Comparison of ENCODE assay signal across 20 cellular contexts in the genomic region with DNA sequence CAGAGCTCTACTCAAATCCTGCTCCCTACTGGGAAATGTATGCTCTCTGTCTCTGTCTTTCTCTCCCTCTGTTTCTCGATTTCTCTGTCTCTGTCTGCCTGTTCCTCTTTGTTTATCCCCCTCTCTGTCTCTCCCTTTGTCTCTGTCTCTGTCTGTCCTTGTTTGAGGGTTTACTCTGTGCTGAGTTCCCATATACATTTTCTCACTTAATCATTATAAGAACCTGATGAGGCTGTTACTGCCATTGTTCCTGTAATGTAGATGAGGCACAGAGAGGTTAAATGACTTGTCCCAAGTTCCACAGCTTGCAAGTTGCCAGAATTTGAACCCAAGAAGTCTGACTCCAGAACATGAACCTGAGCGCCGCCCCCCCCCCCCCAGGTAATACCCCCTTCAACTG.
"Had no signal": no experiment of that assay in that cellular context is flagged by ENCODE, and none has a peak within 500 bp of the region (broad histone marks: within the 10 kb centered on the region; RNA-seq: fewer than 3 reads in every experiment).

No MANE protein-coding gene starts in this region.

- H3K4me2 ChIP-seq: neural progenitor cell had no signal

- ATAC-seq: activated naive CD8-positive, alpha-beta T cell treated with anti-CD3 and anti-CD28 coated beads, Interleukin-2, amount 50 U/mL, for 24 hours; effector memory CD8-positive, alpha-beta T cell; naive thymus-derived CD4-positive, alpha-beta T cell; right cardiac atrium had no signal

- H3K9me3 ChIP-seq: testis, transverse colon had no signal

- H3K27ac Mint-ChIP-seq: activated naive CD4-positive, alpha-beta T cell treated with anti-CD3 and anti-CD28 coated beads, Interleukin-2, amount 10 ng/mL, durations not matched to agents 7 days and 5 days; activated naive CD8-positive, alpha-beta T cell treated with anti-CD3 and anti-CD28 coated beads, Interleukin-2, amount 50 U/mL, for 24 hours; effector memory CD8-positive, alpha-beta T cell; immature natural killer cell; naive thymus-derived CD4-positive, alpha-beta T cell; neural progenitor cell; T-cell had no signal

- H3K9me3 Mint-ChIP-seq: activated naive CD4-positive, alpha-beta T cell treated with anti-CD3 and anti-CD28 coated beads, Interleukin-2, amount 10 ng/mL, durations not matched to agents 7 days and 5 days; activated naive CD8-positive, alpha-beta T cell treated with anti-CD3 and anti-CD28 coated beads, Interleukin-2, amount 50 U/mL, for 24 hours; immature natural killer cell; neural progenitor cell; T-cell had no signal

- H3K36me3 Mint-ChIP-seq: activated naive CD4-positive, alpha-beta T cell treated with anti-CD3 and anti-CD28 coated beads, Interleukin-2, amount 10 ng/mL, durations not matched to agents 7 days and 5 days; immature natural killer cell; naive thymus-derived CD4-positive, alpha-beta T cell; neural progenitor cell; T-cell had no signal

- H3K9ac ChIP-seq: neural progenitor cell had no signal

- H3K27me3 ChIP-seq: neural progenitor cell, testis, transverse colon had no signal

- H3K4me3 ChIP-seq: neural progenitor cell, testis, transverse colon had no signal

- DNase-seq: activated CD4-positive, alpha-beta T cell treated with anti-CD3 and anti-CD28 coated beads, Interleukin-2, amount 50 U/mL, for 1 hour; activated CD4-positive, CD25-positive, alpha-beta regulatory T cell; activated CD8-positive, alpha-beta memory T cell treated with anti-CD3 and anti-CD28 coated beads for 24 hours; activated effector memory CD4-positive, alpha-beta T cell treated with Interleukin-2 at 50 U/mL for 16 hours; activated naive CD4-positive, alpha-beta T cell treated with anti-CD3 and anti-CD28 coated beads, Interleukin-2, amount 10 ng/mL, durations not matched to agents 7 days and 5 days; activated naive CD8-positive, alpha-beta T cell treated with anti-CD3 and anti-CD28 coated beads, Interleukin-2, amount 50 U/mL, for 24 hours; amygdala; cortex of kidney; effector memory CD8-positive, alpha-beta T cell; head of caudate nucleus; hippocampal formation; immature natural killer cell; midbrain; naive thymus-derived CD4-positive, alpha-beta T cell; occipital lobe; right cardiac atrium; T-cell; testis; transverse colon had no signal

- H3K4me3 Mint-ChIP-seq: activated naive CD4-positive, alpha-beta T cell treated with anti-CD3 and anti-CD28 coated beads, Interleukin-2, amount 10 ng/mL, durations not matched to agents 7 days and 5 days; activated naive CD8-positive, alpha-beta T cell treated with anti-CD3 and anti-CD28 coated beads, Interleukin-2, amount 50 U/mL, for 24 hours; effector memory CD8-positive, alpha-beta T cell; immature natural killer cell; naive thymus-derived CD4-positive, alpha-beta T cell; neural progenitor cell; T-cell had no signal

- H3K27ac ChIP-seq: neural progenitor cell, testis, transverse colon had no signal

- H2AFZ ChIP-seq: neural progenitor cell had no signal

- H3K36me3 ChIP-seq: neural progenitor cell, transverse colon had no signal

- H3K4me1 ChIP-seq: neural progenitor cell, testis had no signal

- H3K4me1 Mint-ChIP-seq: activated naive CD4-positive, alpha-beta T cell treated with anti-CD3 and anti-CD28 coated beads, Interleukin-2, amount 10 ng/mL, durations not matched to agents 7 days and 5 days; immature natural killer cell had no signal
